Comparison of ENCODE assay signal across 11 cellular contexts in genomic region chr18:23077493-23078256, GRCh38. TPM values are rescaled to one million over a fixed set of nuclear protein-coding genes. Genes with fewer than 3 reads are reported as not detected.
A peak's percentile ranks its signal among the peaks of the same experiment; 100 is the strongest.
DNase-seq lines count a peak whose midpoint lies in the region; ATAC-seq, FAIRE-seq and TF ChIP-seq lines count a peak whose summit lies in the region.
"Had no signal": no experiment of that assay in that cellular context is flagged by ENCODE, and none has a peak within 500 bp of the region (broad histone marks: within the 10 kb centered on the region; RNA-seq: fewer than 3 reads in every experiment).

No MANE protein-coding gene starts in this region.

- peaks cover 25 to 38% of the 10 kb centered on the region in 2 experiments for H3K27me3 ChIP-seq in K562 (ENCODE audit: control insufficient read depth in 2 of 2, insufficient read depth in 2 of 2, low read length in 2 of 2)

- H3K36me3 ChIP-seq in K562 (ENCODE audit: control insufficient read depth, insufficient read depth, low read length), result no peaks in the 10 kb centered on the region

- no peak overlapping the region for H3K27ac Mint-ChIP-seq in nephron
- H3K27ac Mint-ChIP-seq in activated CD4-positive, alpha-beta memory T cell treated with anti-CD3 and anti-CD28 coated beads, Interleukin-2, amount 10 ng/mL, durations not matched to agents 7 days and 5 days, result no peak overlapping the region
- H3K27ac Mint-ChIP-seq: type B pancreatic cell had no signal

- H3K4me2 ChIP-seq in K562 (ENCODE audit: insufficient read depth, low read length), result no peak overlapping the region

- no peaks in the 10 kb centered on the region for H3K79me2 ChIP-seq in K562 (ENCODE audit: control insufficient read depth, insufficient read depth, low read length)

- no peaks in the 10 kb centered on the region for H4K20me1 ChIP-seq in K562 (replicated peaks; ENCODE audit: control insufficient read depth, insufficient read depth, low read length)

- FAIRE-seq in K562 (lab: Jason Lieb, UNC), result no peak

- H3K4me1 ChIP-seq in K562 (replicated peaks in 1 of 2; ENCODE audit: control insufficient read depth in 2 of 2, insufficient read depth in 2 of 2, low read length in 2 of 2), result no peaks in the 10 kb centered on the region

- no peaks in the 10 kb centered on the region for H3K9me3 ChIP-seq in K562 (replicated peaks; ENCODE audit: control insufficient read depth, insufficient read depth, low read depth, low read length)

- H3K9me3 Mint-ChIP-seq in nephron, result no peaks in the 10 kb centered on the region
- H3K9me3 Mint-ChIP-seq in activated CD4-positive, alpha-beta memory T cell treated with anti-CD3 and anti-CD28 coated beads, Interleukin-2, amount 10 ng/mL, durations not matched to agents 7 days and 5 days, result no peaks in the 10 kb centered on the region
- H3K9me3 Mint-ChIP-seq: type B pancreatic cell had no signal

- H3K27me3 Mint-ChIP-seq in nephron (ENCODE audit: low read depth), result no peaks in the 10 kb centered on the region
- H3K27me3 Mint-ChIP-seq in activated CD4-positive, alpha-beta memory T cell treated with anti-CD3 and anti-CD28 coated beads, Interleukin-2, amount 10 ng/mL, durations not matched to agents 7 days and 5 days, result no peaks in the 10 kb centered on the region
- H3K27me3 Mint-ChIP-seq: type B pancreatic cell had no signal

- no peak overlapping the region for H3K4me3 ChIP-seq in K562

- BruUV-seq in K562 (replicated peaks; lab: Mats Ljungman, UMichigan), result no TSS peak

- WGBS in K562 (ENCODE audit: insufficient coverage, low coverage, missing lambda C conversion rate), result 2% methylated on average over 6 of the region's 6 CpGs

- TF ChIP-seq RAD21 in K562 (CRISPR knock-in tag; conservative IDR thresholded peaks at IDR 0.05 in 1 of 2, IDR thresholded peaks at IDR 0.05 in 1 of 2), result peak in 1 of 2 experiments; percentile 24; a peak in 2 of 4 replicates

- POLR2A ChIA-PET in K562 (lab: Yijun Ruan, JAX), result interaction anchor here (0.6 to 1.2 kb wide), 2 partner anchors 20 to 140 kb away, joined by 3 read pairs; no protein-coding TSS in a partner anchor
- POLR2A ChIA-PET in activated CD4-positive, alpha-beta memory T cell treated with anti-CD3 and anti-CD28 coated beads, Interleukin-2, amount 10 ng/mL, durations not matched to agents 7 days and 5 days (lab: Charles Lee), result no interaction called here

- H3K27ac ChIP-seq in K562 (ENCODE audit: extremely low read depth, low read depth, low read length), result no peak overlapping the region

- no peak for TF ChIP-seq EP300 in K562 (IDR thresholded peaks at IDR 0.05; ENCODE audit: low read length)

- TF ChIP-seq POLR2A in K562 (conservative IDR thresholded peaks at IDR 0.05), result no peak

- no peak overlapping the region for H3K9ac ChIP-seq in K562 (ENCODE audit: insufficient read depth in 1 of 2, low read depth in 2 of 2, low read length in 2 of 2)

- CTCF ChIA-PET in K562 (lab: Yijun Ruan, JAX; ENCODE audit: low intra/inter-chr PET ratio), result no interaction called here
- CTCF ChIA-PET in activated CD4-positive, alpha-beta memory T cell treated with anti-CD3 and anti-CD28 coated beads, Interleukin-2, amount 10 ng/mL, durations not matched to agents 7 days and 5 days (lab: Charles Lee), result interaction anchor here (0.5 to 1.5 kb wide), 5 partner anchors 11 to 1053 kb away, joined by 3 read pairs; no protein-coding TSS in a partner anchor

- H3K4me1 Mint-ChIP-seq in nephron, result no peaks in the 10 kb centered on the region
- H3K4me1 Mint-ChIP-seq in activated CD4-positive, alpha-beta memory T cell treated with anti-CD3 and anti-CD28 coated beads, Interleukin-2, amount 10 ng/mL, durations not matched to agents 7 days and 5 days, result peaks cover 26% of the 10 kb centered on the region

- DNase-seq in EH (ENCODE audit: low read depth) (peak; percentile 37), LoVo (ENCODE audit: low spot score) (peak; percentile 30), K562 (ENCODE audit: extremely low read depth in 1 of 4, low spot score in 3 of 4) (no peak), putamen (ENCODE audit: low spot score) (no peak)
- DNase-seq in activated CD4-positive, alpha-beta memory T cell treated with anti-CD3 and anti-CD28 coated beads, Interleukin-2, amount 10 ng/mL, durations not matched to agents 7 days and 5 days, result no peak
- DNase-seq: activated CD8-positive, alpha-beta memory T cell treated with anti-CD3 and anti-CD28 coated beads for 24 hours; NCI-H1048; retina had no signal

- H3K9me1 ChIP-seq in K562 (ENCODE audit: control insufficient read depth, insufficient read depth, low read length), result no peaks in the 10 kb centered on the region

- no peak overlapping the region for H2AFZ ChIP-seq in K562 (ENCODE audit: low read depth, low read length)

- H3K4me3 Mint-ChIP-seq in nephron, result no peak overlapping the region
- H3K4me3 Mint-ChIP-seq in activated CD4-positive, alpha-beta memory T cell treated with anti-CD3 and anti-CD28 coated beads, Interleukin-2, amount 10 ng/mL, durations not matched to agents 7 days and 5 days, result no peak overlapping the region
- H3K4me3 Mint-ChIP-seq: type B pancreatic cell had no signal

- peak; percentile 33 for ATAC-seq in K562
- ATAC-seq in GM21526 (IDR thresholded peaks at IDR 0.05; ENCODE audit: low FRiP score, unreplicated experiment), result no peak

- in situ Hi-C loops in K562 (cut with MboI), result no loop called here

- peak in 1 of 3 experiments; percentile 31; a peak in 2 of 6 replicates for TF ChIP-seq CTCF in K562 (IDR thresholded peaks at IDR 0.05 in 2 of 3, conservative IDR thresholded peaks at IDR 0.05 in 1 of 3; ENCODE audit: insufficient read depth in 2 of 3, low read depth in 1 of 3, low read length in 3 of 3)
- peak in 2 of 3 experiments; percentile 16 to 21 for TF ChIP-seq CTCF in nephron (IDR thresholded peaks at IDR 0.05; ENCODE audit: unreplicated experiment in 3 of 3)

- H3K36me3 Mint-ChIP-seq in nephron (ENCODE audit: low read depth), result no peaks in the 10 kb centered on the region
- H3K36me3 Mint-ChIP-seq in activated CD4-positive, alpha-beta memory T cell treated with anti-CD3 and anti-CD28 coated beads, Interleukin-2, amount 10 ng/mL, durations not matched to agents 7 days and 5 days (ENCODE audit: low read depth), result no peaks in the 10 kb centered on the region
- H3K36me3 Mint-ChIP-seq: type B pancreatic cell had no signal

- intact Hi-C loops in K562 (cut with micrococcal nuclease), result loop anchor here (10.0 kb wide), 1 partner anchor 143 kb away; the partner anchor contains the start of gene RBBP8

TF ChIP-seq in K562, 482 proteins besides CTCF, POLR2A, EP300 and RAD21 (continues in another document):
- no peak for TF ChIP-seq POLR2AphosphoS5 (IDR thresholded peaks at IDR 0.05; ENCODE audit: control insufficient read depth, insufficient read depth, low read depth, low read length)
- TF ChIP-seq TSHZ1 (CRISPR knock-in tag; IDR thresholded peaks at IDR 0.05), result no peak

RNA-seq across cellular contexts. Expression of gene CABLES1, which starts 57.6 kb away (rescaled TPM):
- total RNA-seq in K562 (2011; cell fraction: chromatin; rRNA removed; ENCODE audit: low replicate concordance), result 0.76 TPM in 1 of 2 replicates, not detected in the other
- not detected in 2 replicates for total RNA-seq in K562 (2011; cell fraction: nucleolus; rRNA removed)
- 0.31 TPM in 1 of 2 replicates, not detected in the other for total RNA-seq in K562 (2011; cell fraction: nucleoplasm; rRNA removed)
- total RNA-seq in K562 (2014; rRNA removed) (0.04 and 0.09 TPM in 2 replicates), K562 (2014; rRNA removed; fragmentation: Illumina TruSeq; extraction: Trizol) (not detected in 2 replicates), K562 (2015; rRNA removed; fragmentation: Illumina TruSeq; extraction: Trizol) (not detected in 2 replicates), K562 (2021) (0.07 and 0.09 TPM in 2 replicates)
- polyA plus RNA-seq in K562 (2011; rRNA removed) (0.04 TPM in 1 of 2 replicates, not detected in the other), K562 (2014; fragmentation: Illumina TruSeq; extraction: Trizol) (0.04 TPM in 1 of 2 replicates, not detected in the other), K562 (2014; fragmentation: Nextera tagmentation; extraction: Ambion mirVana) (under 1 TPM; 0.04 to 0.10 TPM), K562 (2014; rRNA removed) (not detected in 2 replicates)
- polyA plus RNA-seq in K562 (2011; cell fraction: cytosol; rRNA removed), result not detected in 2 replicates
- polyA plus RNA-seq in K562 (2011; cell fraction: nucleus; rRNA removed), result 0.07 TPM in 1 of 2 replicates, not detected in the other
- 0.08 and 0.10 TPM in 2 replicates for polyA plus RNA-seq in K562 (2012)
- polyA minus RNA-seq in K562 (2011; rRNA and poly(A)+ RNA removed), result not detected in 2 replicates
- not detected in 2 replicates for polyA minus RNA-seq in K562 (2011; cell fraction: cytosol; rRNA and poly(A)+ RNA removed)
- 0.40 TPM in 1 of 2 replicates, not detected in the other for polyA minus RNA-seq in K562 (2011; cell fraction: nucleus; rRNA and poly(A)+ RNA removed)
- 1 to 10 TPM; 2.7 to 2.8 TPM for total RNA-seq in activated CD4-positive, alpha-beta memory T cell treated with anti-CD3 and anti-CD28 coated beads, Interleukin-2, amount 10 ng/mL, durations not matched to agents 7 days and 5 days

Comparison
In these comparisons a context has a peak if more than half of its experiments do, and no peak if none do; other contexts are left out.
1. DNase-seq: peak in EH (single experiment) and LoVo (single experiment); none in K562 (0 of 4), activated CD4-positive, alpha-beta memory T cell treated with anti-CD3 and anti-CD28 coated beads, Interleukin-2, amount 10 ng/mL, durations not matched to agents 7 days and 5 days (single experiment) and putamen (single experiment).